22 cellular contexts compared by ENCODE assay signal in genomic region chr14:89179891-89180404, GRCh38.
A peak's percentile ranks its signal among the peaks of the same experiment; 100 is the strongest.
DNase-seq lines count a peak whose midpoint lies in the region; ATAC-seq lines count a peak whose summit lies in the region.
"Had no signal": no experiment of that assay in that cellular context is flagged by ENCODE, and none has a peak within 500 bp of the region (broad histone marks: within the 10 kb centered on the region; RNA-seq: fewer than 3 reads in every experiment).

No MANE protein-coding gene starts in this region.

- intact Hi-C loops in left ventricle myocardium superior (cut with micrococcal nuclease): loop anchor here (10.0 kb wide), 1 partner anchor 235 kb away; the partner anchor contains the start of gene FOXN3
- intact Hi-C loops in activated CD4-positive, alpha-beta T cell treated with anti-CD3 and anti-CD28 coated beads, Interleukin-2, amount 10 ng/mL, durations not matched to agents 24 days and 14 days (cut with micrococcal nuclease): loop anchor here (5.0 kb wide), 2 partner anchors 97 to 587 kb away; no protein-coding TSS in a partner anchor

- H3K27me3 Mint-ChIP-seq in stimulated activated naive B cell treated with anti-CD40 and anti-IgM and Interleukin-4, amounts not matched to agents 10 μg/mL and 1 μg/mL and 100 μg/mL, for 72 hours: no peaks in the 10 kb centered on the region
- no peaks in the 10 kb centered on the region for H3K27me3 Mint-ChIP-seq in activated CD4-positive, alpha-beta T cell treated with anti-CD3 and anti-CD28 coated beads, Interleukin-2, amount 10 ng/mL, durations not matched to agents 7 days and 5 days
- no peaks in the 10 kb centered on the region for H3K27me3 Mint-ChIP-seq in activated CD4-positive, alpha-beta T cell treated with anti-CD3 and anti-CD28 coated beads, Interleukin-2, amount 10 ng/mL, durations not matched to agents 24 days and 14 days
- H3K27me3 Mint-ChIP-seq: type B pancreatic cell had no signal

- no peak for DNase-seq in activated naive CD4-positive, alpha-beta T cell treated with anti-CD3 and anti-CD28 coated beads, Interleukin-2, amount 50 U/mL, for 72 hours (ENCODE audit: low spot score in 2 of 2)
- no peak for DNase-seq in activated naive CD4-positive, alpha-beta T cell (lab: John Stamatoyannopoulos, UW)
- peak; percentile 24 for DNase-seq in NCI-H82 treated with DMSO at 0.1 percent for 48 hours (lab: John Stamatoyannopoulos, UW; ENCODE audit: unreplicated experiment)
- DNase-seq in left ventricle myocardium superior: no peak
- DNase-seq in stimulated activated naive B cell treated with anti-CD40 and anti-IgM and Interleukin-4, amounts not matched to agents 10 μg/mL and 1 μg/mL and 100 μg/mL, for 72 hours: no peak
- DNase-seq in activated CD4-positive, alpha-beta T cell treated with anti-CD3 and anti-CD28 coated beads, Interleukin-2, amount 10 ng/mL, durations not matched to agents 7 days and 5 days: no peak
- DNase-seq in activated CD4-positive, alpha-beta T cell treated with anti-CD3 and anti-CD28 coated beads, Interleukin-2, amount 10 ng/mL, durations not matched to agents 24 days and 14 days: no peak
- DNase-seq: activated CD4-positive, alpha-beta T cell treated with anti-CD3 and anti-CD28 coated beads, Interleukin-2, amount 50 U/mL, for 1 hour; activated CD8-positive, alpha-beta memory T cell treated with anti-CD3 and anti-CD28 coated beads, Interleukin-2, amount 50 U/mL, for 4 hours; activated effector memory CD4-positive, alpha-beta T cell treated with anti-CD3 and anti-CD28 coated beads, Interleukin-2, amount 50 U/mL, for 16 hours; amygdala; BE2C; central memory CD4-positive, alpha-beta T cell; mesenchymal stem cell; NCI-H1105 treated with DMSO at 0.1 percent for 48 hours; NCI-H2029 treated with DMSO at 0.1 percent for 48 hours; NCI-H345; NCI-H774 had no signal

- no peak for ATAC-seq in activated naive CD4-positive, alpha-beta T cell treated with anti-CD3 and anti-CD28 coated beads, Interleukin-2, amount 50 U/mL, for 72 hours
- ATAC-seq in left ventricle myocardium superior (peak; percentile 19), HG03457 (IDR thresholded peaks at IDR 0.05; ENCODE audit: unreplicated experiment) (no peak)
- no peak for ATAC-seq in stimulated activated naive B cell treated with anti-CD40 and anti-IgM and Interleukin-4, amounts not matched to agents 10 μg/mL and 1 μg/mL and 100 μg/mL, for 72 hours (replicated peaks)
- ATAC-seq: A549 had no signal

- H3K9me3 Mint-ChIP-seq in activated naive CD4-positive, alpha-beta T cell treated with anti-CD3 and anti-CD28 coated beads, Interleukin-2, amount 50 U/mL, for 72 hours: no peaks in the 10 kb centered on the region
- no peaks in the 10 kb centered on the region for H3K9me3 Mint-ChIP-seq in stimulated activated naive B cell treated with anti-CD40 and anti-IgM and Interleukin-4, amounts not matched to agents 10 μg/mL and 1 μg/mL and 100 μg/mL, for 72 hours
- H3K9me3 Mint-ChIP-seq in activated CD4-positive, alpha-beta T cell treated with anti-CD3 and anti-CD28 coated beads, Interleukin-2, amount 10 ng/mL, durations not matched to agents 7 days and 5 days: no peaks in the 10 kb centered on the region
- H3K9me3 Mint-ChIP-seq in activated CD4-positive, alpha-beta T cell treated with anti-CD3 and anti-CD28 coated beads, Interleukin-2, amount 10 ng/mL, durations not matched to agents 24 days and 14 days: no peaks in the 10 kb centered on the region
- H3K9me3 Mint-ChIP-seq: T-helper 2 cell treated with Interferon-gamma antibody and Interleukin-4, amounts not matched to agents 5 μg/mL and 100 μg/mL, for 36 hours; type B pancreatic cell had no signal

- POLR2A ChIA-PET in activated CD4-positive, alpha-beta T cell treated with anti-CD3 and anti-CD28 coated beads, Interleukin-2, amount 10 ng/mL, durations not matched to agents 7 days and 5 days (lab: Charles Lee): no interaction called here

- peaks cover 27 to 48% of the 10 kb centered on the region in 2 donors for H3K4me1 Mint-ChIP-seq in stimulated activated naive B cell treated with anti-CD40 and anti-IgM and Interleukin-4, amounts not matched to agents 10 μg/mL and 1 μg/mL and 100 μg/mL, for 72 hours
- peaks cover 9% of the 10 kb centered on the region for H3K4me1 Mint-ChIP-seq in activated CD4-positive, alpha-beta T cell treated with anti-CD3 and anti-CD28 coated beads, Interleukin-2, amount 10 ng/mL, durations not matched to agents 7 days and 5 days
- H3K4me1 Mint-ChIP-seq in activated CD4-positive, alpha-beta T cell treated with anti-CD3 and anti-CD28 coated beads, Interleukin-2, amount 10 ng/mL, durations not matched to agents 24 days and 14 days: peaks cover 5% of the 10 kb centered on the region

- peaks cover 3 to 12% of the 10 kb centered on the region in 2 donors for H3K36me3 Mint-ChIP-seq in activated naive CD4-positive, alpha-beta T cell treated with anti-CD3 and anti-CD28 coated beads, Interleukin-2, amount 50 U/mL, for 72 hours
- peaks cover 49 to 78% of the 10 kb centered on the region in 2 donors for H3K36me3 Mint-ChIP-seq in stimulated activated naive B cell treated with anti-CD40 and anti-IgM and Interleukin-4, amounts not matched to agents 10 μg/mL and 1 μg/mL and 100 μg/mL, for 72 hours
- peaks cover 4% of the 10 kb centered on the region for H3K36me3 Mint-ChIP-seq in activated CD4-positive, alpha-beta T cell treated with anti-CD3 and anti-CD28 coated beads, Interleukin-2, amount 10 ng/mL, durations not matched to agents 7 days and 5 days (ENCODE audit: low read depth)
- H3K36me3 Mint-ChIP-seq in activated CD4-positive, alpha-beta T cell treated with anti-CD3 and anti-CD28 coated beads, Interleukin-2, amount 10 ng/mL, durations not matched to agents 24 days and 14 days (ENCODE audit: low read depth): peaks cover 8% of the 10 kb centered on the region

- no peak overlapping the region for H3K4me3 Mint-ChIP-seq in stimulated activated naive B cell treated with anti-CD40 and anti-IgM and Interleukin-4, amounts not matched to agents 10 μg/mL and 1 μg/mL and 100 μg/mL, for 72 hours
- H3K4me3 Mint-ChIP-seq in activated CD4-positive, alpha-beta T cell treated with anti-CD3 and anti-CD28 coated beads, Interleukin-2, amount 10 ng/mL, durations not matched to agents 7 days and 5 days: no peak overlapping the region
- no peak overlapping the region for H3K4me3 Mint-ChIP-seq in activated CD4-positive, alpha-beta T cell treated with anti-CD3 and anti-CD28 coated beads, Interleukin-2, amount 10 ng/mL, durations not matched to agents 24 days and 14 days
- H3K4me3 Mint-ChIP-seq: T-helper 2 cell treated with Interferon-gamma antibody and Interleukin-4, amounts not matched to agents 5 μg/mL and 100 μg/mL, for 36 hours; type B pancreatic cell had no signal

- peak overlapping the region; percentile 3 to 58 for H3K27ac Mint-ChIP-seq in activated naive CD4-positive, alpha-beta T cell treated with anti-CD3 and anti-CD28 coated beads, Interleukin-2, amount 50 U/mL, for 72 hours
- peak overlapping the region; percentile 66 for H3K27ac Mint-ChIP-seq in stimulated activated naive B cell treated with anti-CD40 and anti-IgM and Interleukin-4, amounts not matched to agents 10 μg/mL and 1 μg/mL and 100 μg/mL, for 72 hours
- H3K27ac Mint-ChIP-seq in activated CD4-positive, alpha-beta T cell treated with anti-CD3 and anti-CD28 coated beads, Interleukin-2, amount 10 ng/mL, durations not matched to agents 7 days and 5 days: no peak overlapping the region
- no peak overlapping the region for H3K27ac Mint-ChIP-seq in activated CD4-positive, alpha-beta T cell treated with anti-CD3 and anti-CD28 coated beads, Interleukin-2, amount 10 ng/mL, durations not matched to agents 24 days and 14 days
- H3K27ac Mint-ChIP-seq: T-helper 2 cell treated with Interferon-gamma antibody and Interleukin-4, amounts not matched to agents 5 μg/mL and 100 μg/mL, for 36 hours; type B pancreatic cell had no signal

- CTCF ChIA-PET in activated CD4-positive, alpha-beta T cell treated with anti-CD3 and anti-CD28 coated beads, Interleukin-2, amount 10 ng/mL, durations not matched to agents 7 days and 5 days (lab: Charles Lee): no interaction called here

Comparison
In these comparisons a context has a peak if more than half of its experiments do, and no peak if none do; other contexts are left out.
1. H3K27ac Mint-ChIP-seq: peak in activated naive CD4-positive, alpha-beta T cell treated with anti-CD3 and anti-CD28 coated beads, Interleukin-2, amount 50 U/mL, for 72 hours (2 of 2) and stimulated activated naive B cell treated with anti-CD40 and anti-IgM and Interleukin-4, amounts not matched to agents 10 μg/mL and 1 μg/mL and 100 μg/mL, for 72 hours (single experiment); none in activated CD4-positive, alpha-beta T cell treated with anti-CD3 and anti-CD28 coated beads, Interleukin-2, amount 10 ng/mL, durations not matched to agents 7 days and 5 days (single experiment) and activated CD4-positive, alpha-beta T cell treated with anti-CD3 and anti-CD28 coated beads, Interleukin-2, amount 10 ng/mL, durations not matched to agents 24 days and 14 days (single experiment).